Comparison of ENCODE assay signal across 9 cellular contexts in genomic region chr10:83373659-83374058, GRCh38.
DNase-seq lines count a peak whose midpoint lies in the region; ATAC-seq, FAIRE-seq and TF ChIP-seq lines count a peak whose summit lies in the region.
"Had no signal": no experiment of that assay in that cellular context is flagged by ENCODE, and none has a peak within 500 bp of the region (broad histone marks: within the 10 kb centered on the region; RNA-seq: fewer than 3 reads in every experiment).

No MANE protein-coding gene starts in this region.

- no peaks in the 10 kb centered on the region for H3K9me3 ChIP-seq in cardiac muscle cell (ENCODE audit: low read depth)

- no peaks in the 10 kb centered on the region for H3K27me3 Mint-ChIP-seq in activated CD8-positive, alpha-beta memory T cell treated with anti-CD3 and anti-CD28 coated beads, Interleukin-2, amount 10 ng/mL, durations not matched to agents 7 days and 5 days

- no peaks in the 10 kb centered on the region for H3K36me3 Mint-ChIP-seq in activated CD8-positive, alpha-beta memory T cell treated with anti-CD3 and anti-CD28 coated beads, Interleukin-2, amount 10 ng/mL, durations not matched to agents 7 days and 5 days

- H3K9me3 Mint-ChIP-seq in activated CD8-positive, alpha-beta memory T cell treated with anti-CD3 and anti-CD28 coated beads, Interleukin-2, amount 10 ng/mL, durations not matched to agents 7 days and 5 days (ENCODE audit: low read depth), result peaks cover 4% of the 10 kb centered on the region

- H3K27me3 ChIP-seq in cardiac muscle cell, result no peaks in the 10 kb centered on the region

- H3K4me3 Mint-ChIP-seq in activated CD8-positive, alpha-beta memory T cell treated with anti-CD3 and anti-CD28 coated beads, Interleukin-2, amount 10 ng/mL, durations not matched to agents 7 days and 5 days, result no peak overlapping the region

- CTCF ChIA-PET in activated CD8-positive, alpha-beta memory T cell treated with anti-CD3 and anti-CD28 coated beads, Interleukin-2, amount 10 ng/mL, durations not matched to agents 7 days and 5 days (lab: Charles Lee), result no interaction called here

- no peak for ATAC-seq in GM18858 (IDR thresholded peaks at IDR 0.05; ENCODE audit: unreplicated experiment)
- no peak for ATAC-seq in activated CD8-positive, alpha-beta memory T cell treated with anti-CD3 and anti-CD28 coated beads, Interleukin-2, amount 10 ng/mL, durations not matched to agents 7 days and 5 days

- no peak for FAIRE-seq in frontal cortex (lab: Jason Lieb, UNC)

- no peaks in the 10 kb centered on the region for H3K4me1 Mint-ChIP-seq in activated CD8-positive, alpha-beta memory T cell treated with anti-CD3 and anti-CD28 coated beads, Interleukin-2, amount 10 ng/mL, durations not matched to agents 7 days and 5 days

- H3K36me3 ChIP-seq in cardiac muscle cell, result no peaks in the 10 kb centered on the region

- H3K4me3 ChIP-seq in AG10803 (ENCODE audit: low read length) (no peak overlapping the region), cardiac muscle cell (no peak overlapping the region)

- TF ChIP-seq CTCF in AG10803 (conservative IDR thresholded peaks at IDR 0.05; ENCODE audit: low read length) (peak; percentile 27; the same call in 1 of the 2 replicates), cardiac muscle cell (IDR thresholded peaks at IDR 0.05; ENCODE audit: low read depth, low read length) (peak; percentile 62)

- DNase-seq in AG10803 (ENCODE audit: low read depth), result peak; percentile 17
- DNase-seq in H4 (ENCODE audit: low spot score), result peak; percentile 66
- peak; percentile 15 for DNase-seq in RPMI7951 (ENCODE audit: low read depth)
- peak; percentile 25 to 66 for DNase-seq in cardiac muscle cell (ENCODE audit: low read depth in 1 of 2, low spot score in 1 of 2)
- no peak for DNase-seq in activated CD8-positive, alpha-beta memory T cell treated with anti-CD3 and anti-CD28 coated beads, Interleukin-2, amount 10 ng/mL, durations not matched to agents 7 days and 5 days
- no peak for DNase-seq in frontal cortex (ENCODE audit: low spot score in 2 of 2)
- no peak for DNase-seq in DMS79 (lab: John Stamatoyannopoulos, UW)
- DNase-seq: NCI-H146 had no signal

- no peak overlapping the region for H3K27ac Mint-ChIP-seq in activated CD8-positive, alpha-beta memory T cell treated with anti-CD3 and anti-CD28 coated beads, Interleukin-2, amount 10 ng/mL, durations not matched to agents 7 days and 5 days

- H3K27ac ChIP-seq in cardiac muscle cell, result no peak overlapping the region

- no peaks in the 10 kb centered on the region for H3K4me1 ChIP-seq in cardiac muscle cell (ENCODE audit: low read depth)

Comparison
In these comparisons a context has a peak if more than half of its experiments do, and no peak if none do; other contexts are left out.
1. DNase-seq: peak in AG10803 (single experiment), H4 (single experiment), RPMI7951 (single experiment) and cardiac muscle cell (2 of 2); none in activated CD8-positive, alpha-beta memory T cell treated with anti-CD3 and anti-CD28 coated beads, Interleukin-2, amount 10 ng/mL, durations not matched to agents 7 days and 5 days (single experiment), frontal cortex (0 of 2) and DMS79 (single experiment).